8 cellular contexts compared by ENCODE assay signal in the genomic region with DNA sequence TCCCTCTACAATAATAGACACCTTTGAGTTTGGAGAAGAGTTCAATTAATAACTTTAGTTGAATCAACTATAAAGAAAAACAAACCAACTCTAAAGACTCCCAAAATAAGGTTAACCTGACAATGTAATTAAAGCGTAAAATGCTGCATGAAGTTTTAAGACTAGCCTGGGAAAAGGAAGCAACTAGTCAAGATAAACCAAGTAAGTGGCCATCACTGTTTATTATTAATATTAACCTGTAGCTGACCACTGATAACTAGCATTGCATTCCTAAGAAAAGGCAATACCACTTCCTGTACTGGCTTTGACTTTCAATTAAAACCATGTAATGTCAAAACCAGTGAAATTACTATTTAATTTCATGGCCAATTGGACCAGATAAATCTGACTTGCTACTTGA. TPM values are rescaled to one million over a fixed set of nuclear protein-coding genes. Genes with fewer than 3 reads are reported as not detected.
A peak's percentile ranks its signal among the peaks of the same experiment; 100 is the strongest.
DNase-seq lines count a peak whose midpoint lies in the region; ATAC-seq, FAIRE-seq and TF ChIP-seq lines count a peak whose summit lies in the region.

No MANE protein-coding gene starts in this region.

- no peak for FAIRE-seq in HepG2 (lab: Jason Lieb, UNC)

- TF ChIP-seq CTCF in adrenal gland (IDR thresholded peaks at IDR 0.05), result no peak
- TF ChIP-seq CTCF in HepG2 (CRISPR knock-in tag; IDR thresholded peaks at IDR 0.05), result no peak
- no peak for TF ChIP-seq CTCF in testis (IDR thresholded peaks at IDR 0.05)

- H3K27me3 Mint-ChIP-seq in activated CD4-positive, alpha-beta T cell treated with anti-CD3 and anti-CD28 coated beads, Interleukin-2, amount 10 ng/mL, durations not matched to agents 24 days and 14 days, result no peaks in the 10 kb centered on the region

- TF ChIP-seq POLR2A in adrenal gland (IDR thresholded peaks at IDR 0.05) (no peak), HepG2 (IDR thresholded peaks at IDR 0.05; ENCODE audit: insufficient read depth in 1 of 2, low read depth in 2 of 2, low read length in 2 of 2) (no peak), testis (IDR thresholded peaks at IDR 0.05) (no peak)

- peaks cover 15 to 45% of the 10 kb centered on the region in 2 donors for H3K4me1 ChIP-seq in adrenal gland (replicated peaks in 1 of 2)
- peaks cover 37% of the 10 kb centered on the region for H3K4me1 ChIP-seq in HepG2 (ENCODE audit: insufficient read depth, low read length)
- H3K4me1 ChIP-seq in testis, result no peaks in the 10 kb centered on the region

- H3K27ac ChIP-seq in adrenal gland (peak overlapping the region in 2 of 5 donors; percentile 9 to 95), HepG2 (ENCODE audit: extremely low read length, insufficient read depth, low read length) (peak overlapping the region; percentile 10), testis (peak overlapping the region in 1 of 2 donors; percentile 99)

- no peaks in the 10 kb centered on the region for H3K9me3 Mint-ChIP-seq in activated CD4-positive, alpha-beta T cell treated with anti-CD3 and anti-CD28 coated beads, Interleukin-2, amount 10 ng/mL, durations not matched to agents 24 days and 14 days

- BruUV-seq in HepG2 (replicated peaks; lab: Mats Ljungman, UMichigan), result no TSS peak

- DNase-seq in activated CD4-positive, alpha-beta T cell treated with anti-CD3 and anti-CD28 coated beads, Interleukin-2, amount 10 ng/mL, durations not matched to agents 24 days and 14 days, result no peak
- DNase-seq in activated CD4-positive, alpha-beta T cell treated with anti-CD3 and anti-CD28 coated beads, Interleukin-2, amount 50 U/mL, for 4 hours, result no peak
- DNase-seq in adrenal gland (no peak), HepG2 (ENCODE audit: low spot score) (no peak), testis (no peak), SIG-M5 treated with dmso at 0.1 percent for 504 hours (lab: John Stamatoyannopoulos, UW; ENCODE audit: unreplicated experiment) (no peak), cortex of kidney (lab: John Stamatoyannopoulos, UW) (no peak)

- peak overlapping the region; percentile 98 for H3K9ac ChIP-seq in HepG2 (ENCODE audit: insufficient read depth, low read depth, low read length)

- H3K27ac Mint-ChIP-seq in activated CD4-positive, alpha-beta T cell treated with anti-CD3 and anti-CD28 coated beads, Interleukin-2, amount 10 ng/mL, durations not matched to agents 24 days and 14 days, result peak overlapping the region; percentile 58

- H3K4me2 ChIP-seq in HepG2 (ENCODE audit: low read depth, low read length), result peak overlapping the region; percentile 81

- no peak overlapping the region for H2AFZ ChIP-seq in HepG2 (ENCODE audit: low read length)

- H3K36me3 ChIP-seq in adrenal gland (replicated peaks in 1 of 2), result peaks cover 0 to 25% of the 10 kb centered on the region in 2 donors
- peaks cover 3 to 20% of the 10 kb centered on the region in 2 experiments; a peak in 2 of 5 replicates for H3K36me3 ChIP-seq in HepG2 (replicated peaks in 1 of 2; ENCODE audit: control insufficient read depth in 1 of 2, insufficient read depth in 2 of 2, low read length in 2 of 2)
- no peaks in the 10 kb centered on the region for H3K36me3 ChIP-seq in testis (ENCODE audit: low read depth, missing control alignments)

- no peaks in the 10 kb centered on the region for H3K9me3 ChIP-seq in adrenal gland (replicated peaks in 1 of 3)
- no peaks in the 10 kb centered on the region for H3K9me3 ChIP-seq in HepG2 (ENCODE audit: low read length)
- no peaks in the 10 kb centered on the region for H3K9me3 ChIP-seq in testis

- H3K4me3 ChIP-seq in adrenal gland (peak overlapping the region; percentile 39 to 99 (median 78)), HepG2 (replicated peaks in 1 of 3; ENCODE audit: insufficient read depth in 1 of 3, low read depth in 2 of 3, low read length in 3 of 3) (peak overlapping the region; percentile 95 to 99 (median 98)), testis (peak overlapping the region; percentile 77 to 92)

- H3K27me3 ChIP-seq in adrenal gland (no peaks in the 10 kb centered on the region), HepG2 (ENCODE audit: control insufficient read depth in 1 of 2, insufficient read depth in 2 of 2, low read length in 2 of 2) (no peaks in the 10 kb centered on the region; a peak in 1 of 5 replicates), testis (no peaks in the 10 kb centered on the region)

- peak overlapping the region; percentile 97 for H3K4me3 Mint-ChIP-seq in activated CD4-positive, alpha-beta T cell treated with anti-CD3 and anti-CD28 coated beads, Interleukin-2, amount 10 ng/mL, durations not matched to agents 24 days and 14 days

- CTCF ChIA-PET in HepG2 (lab: Yijun Ruan, JAX; ENCODE audit: low intra/inter-chr PET ratio, low total read pairs), result no interaction called here

- in situ Hi-C loops in HepG2 (cut with HindIII; ENCODE audit: extremely low pct_ligation_motif_present, low pct_unique_long_range_greater_than_20kb), result no loop called here

- intact Hi-C loops in activated CD4-positive, alpha-beta T cell treated with anti-CD3 and anti-CD28 coated beads, Interleukin-2, amount 10 ng/mL, durations not matched to agents 24 days and 14 days (cut with micrococcal nuclease), result loop anchor here (5.0 kb wide), 1 partner anchor 546 kb away; a partner anchor contains a TSS
- intact Hi-C loops in adrenal gland (cut with DNase I), result no loop called here
- intact Hi-C loops in HepG2 (cut with micrococcal nuclease; ENCODE audit: unreplicated experiment), result no loop called here
- intact Hi-C loops in testis (cut with DNase I; ENCODE audit: low total_unique reads), result no loop called here

- POLR2A ChIA-PET in HepG2 (lab: Yijun Ruan, JAX), result interaction anchor here (1.9 kb wide), 1 partner anchor 10 kb away, joined by 11 read pairs; no protein-coding TSS in a partner anchor

- TF ChIP-seq EP300 in HepG2 (IDR thresholded peaks at IDR 0.05; ENCODE audit: low read depth in 2 of 2, low read length in 2 of 2), result no peak
- no peak for TF ChIP-seq EP300 in HepG2 (CRISPR knock-in tag; IDR thresholded peaks at IDR 0.05; ENCODE audit: borderline replicate concordance)

- 0 to 6% (median 4%) methylated on average over 1 of the region's 1 CpG for WGBS in adrenal gland, 4 donors
- WGBS in HepG2 (ENCODE audit: low lambda C conversion rate), result 12% methylated on average over 1 of the region's 1 CpG
- 0 to 5% methylated on average over 1 of the region's 1 CpG for WGBS in testis, 2 donors

- ATAC-seq in HepG2 (no peak), HG02623 (IDR thresholded peaks at IDR 0.05; ENCODE audit: unreplicated experiment) (no peak)

- H4K20me1 ChIP-seq in HepG2 (ENCODE audit: insufficient read depth, low read length), result peaks cover 67% of the 10 kb centered on the region

- H3K4me1 Mint-ChIP-seq in activated CD4-positive, alpha-beta T cell treated with anti-CD3 and anti-CD28 coated beads, Interleukin-2, amount 10 ng/mL, durations not matched to agents 24 days and 14 days, result peaks cover 18% of the 10 kb centered on the region

- H3K36me3 Mint-ChIP-seq in activated CD4-positive, alpha-beta T cell treated with anti-CD3 and anti-CD28 coated beads, Interleukin-2, amount 10 ng/mL, durations not matched to agents 24 days and 14 days (ENCODE audit: low read depth), result peaks cover 60% of the 10 kb centered on the region

- peaks cover 78% of the 10 kb centered on the region for H3K79me2 ChIP-seq in HepG2 (ENCODE audit: insufficient read depth, low read length)

- no peak for TF ChIP-seq RAD21 in HepG2 (CRISPR knock-in tag; IDR thresholded peaks at IDR 0.05)

RNA-seq across cellular contexts. Expression of a gene that starts 3.0 kb away (rescaled TPM):
- total RNA-seq in activated CD4-positive, alpha-beta T cell treated with anti-CD3 and anti-CD28 coated beads, Interleukin-2, amount 10 ng/mL, durations not matched to agents 24 days and 14 days, result 70.9 and 74.0 TPM in 2 replicates
- total RNA-seq in adrenal gland (10 to 100 TPM; 31.8 to 58.9 (median 45.4) TPM), HepG2 (2016; rRNA removed; fragmentation: Illumina TruSeq; extraction: Trizol) (20.1 and 23.8 TPM in 2 replicates), testis (10 to 100 TPM; 40.1 to 42.0 TPM)
- polyA plus RNA-seq in adrenal gland (10 to 100 TPM in 1 of 3 donors, 1 to 10 TPM in 2; 6.8 to 29.9 (median 8.6) TPM), HepG2 (2011; rRNA removed) (12.7 and 13.4 TPM in 2 replicates), testis (ENCODE audit: insufficient read depth, low read depth, low replicate concordance) (22.5 TPM)
- total RNA-seq in HepG2 (2016; cell fraction: cytosol; rRNA removed; fragmentation: Illumina TruSeq; extraction: Trizol; ENCODE audit: low read depth), result 2.1 and 2.7 TPM in 2 replicates
- total RNA-seq in HepG2 (2016; cell fraction: insoluble cytoplasmic fraction; rRNA removed; fragmentation: Illumina TruSeq; extraction: Trizol), result 19.9 and 23.3 TPM in 2 replicates
- 9.2 and 10.4 TPM in 2 replicates for total RNA-seq in HepG2 (2016; cell fraction: membrane; rRNA removed; fragmentation: Illumina TruSeq; extraction: Trizol)
- total RNA-seq in HepG2 (2016; cell fraction: nucleus; rRNA removed; fragmentation: Illumina TruSeq; extraction: Trizol), result 29.0 and 33.5 TPM in 2 replicates
- polyA plus RNA-seq in HepG2 (2011; cell fraction: cytosol; rRNA removed), result 9.5 and 11.8 TPM in 2 replicates
- polyA plus RNA-seq in HepG2 (2011; cell fraction: nucleus; rRNA removed), result 12.8 and 14.2 TPM in 2 replicates
- polyA plus RNA-seq in HepG2 (2012), result 13.8 and 16.0 TPM in 2 replicates
- polyA plus RNA-seq in HepG2 (2016; cell fraction: cytosol; fragmentation: Illumina TruSeq; extraction: Trizol; ENCODE audit: low read depth), result 1.2 and 1.4 TPM in 2 replicates
- polyA plus RNA-seq in HepG2 (2016; cell fraction: insoluble cytoplasmic fraction; fragmentation: Illumina TruSeq; extraction: Trizol; ENCODE audit: low read depth), result 15.8 and 16.0 TPM in 2 replicates
- 3.3 and 3.6 TPM in 2 replicates for polyA plus RNA-seq in HepG2 (2016; cell fraction: membrane; fragmentation: Illumina TruSeq; extraction: Trizol; ENCODE audit: low read depth)
- polyA plus RNA-seq in HepG2 (2016; cell fraction: nucleus; fragmentation: Illumina TruSeq; extraction: Trizol; ENCODE audit: insufficient read depth, low read depth), result 30.8 and 34.1 TPM in 2 replicates
- 29.5 and 115 TPM in 2 replicates for polyA minus RNA-seq in HepG2 (2011; rRNA and poly(A)+ RNA removed; ENCODE audit: low replicate concordance)
- polyA minus RNA-seq in HepG2 (2011; cell fraction: cytosol; rRNA and poly(A)+ RNA removed), result 25.9 and 34.1 TPM in 2 replicates
- 43.4 and 52.2 TPM in 2 replicates for polyA minus RNA-seq in HepG2 (2011; cell fraction: nucleus; rRNA and poly(A)+ RNA removed)

RNA-seq across cellular contexts. Expression of a gene that starts 48.9 kb away (rescaled TPM):
- 0.07 and 0.47 TPM in 2 replicates for total RNA-seq in activated CD4-positive, alpha-beta T cell treated with anti-CD3 and anti-CD28 coated beads, Interleukin-2, amount 10 ng/mL, durations not matched to agents 24 days and 14 days
- 10 to 100 TPM in 1 of 8 donors, 1 to 10 TPM in 7; 2.2 to 13.8 (median 5.8) TPM for total RNA-seq in adrenal gland
- polyA plus RNA-seq in adrenal gland, result 10 to 100 TPM in 1 of 3 donors, 1 to 10 TPM in 2; 3.0 to 12.8 (median 3.6) TPM
- 10.8 and 11.4 TPM in 2 replicates for total RNA-seq in HepG2 (2016; rRNA removed; fragmentation: Illumina TruSeq; extraction: Trizol)
- total RNA-seq in HepG2 (2016; cell fraction: cytosol; rRNA removed; fragmentation: Illumina TruSeq; extraction: Trizol; ENCODE audit: low read depth), result 0.40 and 1.1 TPM in 2 replicates
- total RNA-seq in HepG2 (2016; cell fraction: insoluble cytoplasmic fraction; rRNA removed; fragmentation: Illumina TruSeq; extraction: Trizol), result 7.3 and 13.7 TPM in 2 replicates
- 3.9 and 4.0 TPM in 2 replicates for total RNA-seq in HepG2 (2016; cell fraction: membrane; rRNA removed; fragmentation: Illumina TruSeq; extraction: Trizol)
- total RNA-seq in HepG2 (2016; cell fraction: nucleus; rRNA removed; fragmentation: Illumina TruSeq; extraction: Trizol), result 16.8 and 17.2 TPM in 2 replicates
- 5.3 and 6.4 TPM in 2 replicates for polyA plus RNA-seq in HepG2 (2011; rRNA removed)
- polyA plus RNA-seq in HepG2 (2011; cell fraction: cytosol; rRNA removed), result 2.2 TPM in 2 replicates
- 18.8 and 20.9 TPM in 2 replicates for polyA plus RNA-seq in HepG2 (2011; cell fraction: nucleus; rRNA removed)
- polyA plus RNA-seq in HepG2 (2012), result 6.1 and 6.4 TPM in 2 replicates
- 0.33 and 0.35 TPM in 2 replicates for polyA plus RNA-seq in HepG2 (2016; cell fraction: cytosol; fragmentation: Illumina TruSeq; extraction: Trizol; ENCODE audit: low read depth)
- 5.7 and 9.8 TPM in 2 replicates for polyA plus RNA-seq in HepG2 (2016; cell fraction: insoluble cytoplasmic fraction; fragmentation: Illumina TruSeq; extraction: Trizol; ENCODE audit: low read depth)
- 1.2 and 1.6 TPM in 2 replicates for polyA plus RNA-seq in HepG2 (2016; cell fraction: membrane; fragmentation: Illumina TruSeq; extraction: Trizol; ENCODE audit: low read depth)
- 24.1 and 24.3 TPM in 2 replicates for polyA plus RNA-seq in HepG2 (2016; cell fraction: nucleus; fragmentation: Illumina TruSeq; extraction: Trizol; ENCODE audit: insufficient read depth, low read depth)
- polyA minus RNA-seq in HepG2 (2011; rRNA and poly(A)+ RNA removed; ENCODE audit: low replicate concordance), result 5.2 and 11.2 TPM in 2 replicates
- polyA minus RNA-seq in HepG2 (2011; cell fraction: cytosol; rRNA and poly(A)+ RNA removed), result 3.2 and 7.6 TPM in 2 replicates
- polyA minus RNA-seq in HepG2 (2011; cell fraction: nucleus; rRNA and poly(A)+ RNA removed), result 11.1 and 11.8 TPM in 2 replicates
- total RNA-seq in testis, result 10 to 100 TPM in 1 of 2 donors, 1 to 10 TPM in 1; 5.9 to 14.7 TPM
- 10.0 TPM for polyA plus RNA-seq in testis (ENCODE audit: insufficient read depth, low read depth, low replicate concordance)
